21 cellular contexts compared by ENCODE assay signal in genomic region chr2:148642112-148642744, GRCh38.
"Had no signal": no experiment of that assay in that cellular context is flagged by ENCODE, and none has a peak within 500 bp of the region (broad histone marks: within the 10 kb centered on the region; RNA-seq: fewer than 3 reads in every experiment).

No MANE protein-coding gene starts in this region.

- ATAC-seq: activated naive CD8-positive, alpha-beta T cell treated with anti-CD3 and anti-CD28 coated beads, Interleukin-2, amount 50 U/mL, for 24 hours; activated T-cell treated with anti-CD3 and anti-CD28 coated beads, Interleukin-2, amount 50 U/mL, for 4 hours; left colon; upper lobe of right lung had no signal

- H3K36me3 ChIP-seq: cardiac muscle cell, sigmoid colon, upper lobe of right lung had no signal

- H3K9me3 Mint-ChIP-seq: activated naive CD4-positive, alpha-beta T cell treated with anti-CD3 and anti-CD28 coated beads, Interleukin-2, amount 10 ng/mL, durations not matched to agents 7 days and 5 days; activated naive CD8-positive, alpha-beta T cell treated with anti-CD3 and anti-CD28 coated beads, Interleukin-2, amount 50 U/mL, for 24 hours; activated T-cell treated with anti-CD3 and anti-CD28 coated beads, Interleukin-2, amount 50 U/mL, for 4 hours; activated T-helper 2 cell treated with anti-CD3 and anti-CD28 coated beads, Interferon-gamma antibody, Interleukin-2, Interleukin-4, amounts not matched to agents 10 μg/mL and 5 μg/mL and 100 μg/mL, durations not matched to agents 14 hours and 24 hours and 36 hours; nephron progenitor cell had no signal

- FAIRE-seq: keratinocyte had no signal

- DNase-seq: activated CD4-positive, alpha-beta T cell treated with anti-CD3 and anti-CD28 coated beads, Interleukin-2, amount 50 U/mL, for 4 hours; activated CD8-positive, alpha-beta memory T cell treated with anti-CD3 and anti-CD28 coated beads for 24 hours; activated CD8-positive, alpha-beta memory T cell treated with anti-CD3 and anti-CD28 coated beads, Interleukin-2, amount 50 U/mL, for 4 hours; activated naive CD4-positive, alpha-beta T cell treated with anti-CD3 and anti-CD28 coated beads, Interleukin-2, amount 10 ng/mL, durations not matched to agents 7 days and 5 days; activated naive CD8-positive, alpha-beta T cell treated with anti-CD3 and anti-CD28 coated beads, Interleukin-2, amount 50 U/mL, for 24 hours; activated T-cell treated with anti-CD3 and anti-CD28 coated beads, Interleukin-2, amount 50 U/mL, for 4 hours; cortex of kidney; left colon; midbrain; nephron progenitor cell; occipital lobe; sigmoid colon; stimulated activated CD4-positive, alpha-beta T cell treated with anti-CD3 and anti-CD28 coated beads, Interleukin-4, amount 100 ng/mL, for 1 hour; stimulated activated naive CD4-positive, alpha-beta T cell treated with Interleukin-2 at 50 U/mL for 16 hours; T-helper 9 cell; upper lobe of right lung had no signal

- H3K4me2 ChIP-seq: smooth muscle cell had no signal

- H3K27me3 ChIP-seq: sigmoid colon had no signal

- H3K27ac ChIP-seq: cardiac muscle cell had no signal

- H3K27ac Mint-ChIP-seq: activated naive CD4-positive, alpha-beta T cell treated with anti-CD3 and anti-CD28 coated beads, Interleukin-2, amount 10 ng/mL, durations not matched to agents 7 days and 5 days; nephron progenitor cell had no signal

- H3K4me3 ChIP-seq: cardiac muscle cell, lung, sigmoid colon, smooth muscle cell, upper lobe of right lung had no signal

- H3K9me3 ChIP-seq: sigmoid colon, upper lobe of right lung had no signal
